ENCODE assay signal across 8 cellular contexts in genomic region chr1:173476197-173476663, GRCh38. TPM values are rescaled to one million over a fixed set of nuclear protein-coding genes. Genes with fewer than 3 reads are reported as not detected.
DNase-seq lines count a peak whose midpoint lies in the region; ATAC-seq and TF ChIP-seq lines count a peak whose summit lies in the region.

No MANE protein-coding gene starts in this region.

- H4K20me1 ChIP-seq in BLaER1 (peaks cover 34% of the 10 kb centered on the region), Loucy (ENCODE audit: insufficient read depth, low read length, poor library complexity, severe bottlenecking) (peaks cover 34% of the 10 kb centered on the region)

- H3K9me3 ChIP-seq in BLaER1 (peaks cover 14% of the 10 kb centered on the region), Loucy (ENCODE audit: insufficient read depth, low read depth, low read length) (no peaks in the 10 kb centered on the region)

- peaks cover 48% of the 10 kb centered on the region for H3K79me2 ChIP-seq in Loucy (ENCODE audit: insufficient read depth, low read length)

- peak overlapping the region; percentile 84 for H3K4me2 ChIP-seq in BLaER1
- H3K4me2 ChIP-seq in Loucy (ENCODE audit: low read depth, low read length, poor library complexity, severe bottlenecking), result peak overlapping the region; percentile 80

- DNase-seq in dermis blood vessel endothelial cell (peak; percentile 5), midbrain (lab: John Stamatoyannopoulos, UW) (no peak), DMS153 treated with DMSO at 0.1 percent for 48 hours (lab: John Stamatoyannopoulos, UW; ENCODE audit: unreplicated experiment) (no peak)

- peaks cover 30% of the 10 kb centered on the region for H3K36me3 Mint-ChIP-seq in nephron (ENCODE audit: low read depth)

- peaks cover 56% of the 10 kb centered on the region for H3K4me1 Mint-ChIP-seq in nephron

- no peaks in the 10 kb centered on the region for H3K9me2 ChIP-seq in Loucy (replicated peaks; ENCODE audit: low read depth, low read length)

- peak overlapping the region; percentile 85 for H3K9ac ChIP-seq in BLaER1
- peak overlapping the region; percentile 79 for H3K9ac ChIP-seq in Loucy (ENCODE audit: low read depth, low read length, poor library complexity, severe bottlenecking)

- H3K27me3 ChIP-seq in BLaER1, result no peaks in the 10 kb centered on the region
- no peaks in the 10 kb centered on the region for H3K27me3 ChIP-seq in Loucy (ENCODE audit: insufficient read depth, low read length, poor library complexity, severe bottlenecking)

- peak overlapping the region; percentile 71 to 96 (median 94) for H3K27ac Mint-ChIP-seq in nephron

- peaks cover 13% of the 10 kb centered on the region for H3K9me3 Mint-ChIP-seq in nephron

- H2AFZ ChIP-seq in Loucy (ENCODE audit: low read length), result peak overlapping the region; percentile 97

- H3K4me3 ChIP-seq in BLaER1 (peak overlapping the region; percentile 84), Loucy (ENCODE audit: low read length, poor library complexity, severe bottlenecking) (peak overlapping the region; percentile 93)

- peaks cover 4% of the 10 kb centered on the region for H3K27me3 Mint-ChIP-seq in nephron (ENCODE audit: low read depth)

- H3K36me3 ChIP-seq in BLaER1 (peaks cover 27% of the 10 kb centered on the region), Loucy (ENCODE audit: insufficient read depth, low read length) (peaks cover 4% of the 10 kb centered on the region; the same call in 1 of the 2 replicates)

- peak overlapping the region; percentile 85 to 96 (median 89) for H3K4me3 Mint-ChIP-seq in nephron

- peaks cover 33% of the 10 kb centered on the region for H3K4me1 ChIP-seq in BLaER1
- peaks cover 45% of the 10 kb centered on the region for H3K4me1 ChIP-seq in Loucy (ENCODE audit: insufficient read depth, low read length, poor library complexity, severe bottlenecking)

- H3K27ac ChIP-seq in BLaER1, result peak overlapping the region; percentile 77; the same call in 1 of the 2 replicates

- ATAC-seq in HG03025 (IDR thresholded peaks at IDR 0.05; ENCODE audit: low FRiP score, unreplicated experiment) (no peak), HG03457 (IDR thresholded peaks at IDR 0.05; ENCODE audit: unreplicated experiment) (no peak)

- H3F3A ChIP-seq in Loucy (ENCODE audit: low read depth), result no peaks in the 10 kb centered on the region

- TF ChIP-seq CTCF in Loucy (conservative IDR thresholded peaks at IDR 0.05; ENCODE audit: low read length) (no peak), nephron (IDR thresholded peaks at IDR 0.05; ENCODE audit: unreplicated experiment in 3 of 3) (no peak)

RNA-seq across cellular contexts. Expression of gene PRDX6, which starts 0.9 kb away (rescaled TPM):
- total RNA-seq in dermis blood vessel endothelial cell, result 224 and 251 TPM in 2 replicates
